Comparison of ENCODE assay signal across 8 cellular contexts in genomic region chr3:127590593-127591477, GRCh38.
DNase-seq lines count a peak whose midpoint lies in the region; ATAC-seq and FAIRE-seq lines count a peak whose summit lies in the region.

Gene TPRA1 (minus strand): TSS chr3:127590733. CDS start chr3:127580146, 10,587 bp downstream.

- H3K36me3 Mint-ChIP-seq in central memory CD8-positive, alpha-beta T cell (ENCODE audit: insufficient read depth), result peaks cover 7% of the 10 kb centered on the region

- peak; percentile 77 for FAIRE-seq in islet of Langerhans (lab: Jason Lieb, UNC)

- H3K4me1 Mint-ChIP-seq in central memory CD8-positive, alpha-beta T cell, result peaks cover 37% of the 10 kb centered on the region

- H3K27me3 Mint-ChIP-seq in central memory CD8-positive, alpha-beta T cell, result no peaks in the 10 kb centered on the region

- peak within 1 kb of the TSS; percentile 93 for H3K27ac Mint-ChIP-seq in central memory CD8-positive, alpha-beta T cell (ENCODE audit: low read depth)

- no peaks in the 10 kb centered on the region for H3K9me3 Mint-ChIP-seq in central memory CD8-positive, alpha-beta T cell

- peak within 1 kb of the TSS; percentile 94 for H3K4me3 Mint-ChIP-seq in central memory CD8-positive, alpha-beta T cell

- DNase-seq in AG20443 (ENCODE audit: low spot score) (peak; percentile 96), NCI-H345 (lab: John Stamatoyannopoulos, UW) (peak; percentile 92)
- peak; percentile 64 for DNase-seq in activated CD4-positive, CD25-positive, alpha-beta regulatory T cell treated with anti-CD3 and anti-CD28 coated beads, Interleukin-2, amount 50 U/mL, for 16 hours (ENCODE audit: low read depth, low spot score)
- peak; percentile 58 to 62 for DNase-seq in central memory CD8-positive, alpha-beta T cell (ENCODE audit: low spot score in 2 of 2)
- DNase-seq in stimulated activated CD4-positive, alpha-beta T cell treated with anti-CD3 and anti-CD28 coated beads, Interleukin-12 subunit alpha, Interleukin-12 subunit beta, amount 100 ng/mL, for 4 hours, result peak; percentile 67

- ATAC-seq in GM19023 (IDR thresholded peaks at IDR 0.05; ENCODE audit: unreplicated experiment) (peak; percentile 80), HG03280 (IDR thresholded peaks at IDR 0.05; ENCODE audit: unreplicated experiment) (peak; percentile 77)
- peak; percentile 86 for ATAC-seq in central memory CD8-positive, alpha-beta T cell (replicated peaks; ENCODE audit: extremely low read depth, poor library complexity, severe bottlenecking)

Comparison
In these comparisons a context has a peak if more than half of its experiments do, and no peak if none do; other contexts are left out.
1. Peak in every context shown above with its lines: DNase-seq and ATAC-seq.